8 cellular contexts compared by ENCODE assay signal in genomic region chr10:45000764-45001381, GRCh38. TPM values are rescaled to one million over a fixed set of nuclear protein-coding genes. Genes with fewer than 3 reads are reported as not detected.
DNase-seq lines count a peak whose midpoint lies in the region; ATAC-seq, FAIRE-seq and TF ChIP-seq lines count a peak whose summit lies in the region.

Gene ZNF22 (plus strand): TSS chr10:45000923. CDS start chr10:45003369, 2,446 bp downstream.

- 1% methylated on average over 51 to 65 of the region's 79 CpGs for WGBS in testis, 2 donors

- intact Hi-C loops in testis (cut with DNase I; ENCODE audit: low total_unique reads): no loop called here

- H3K4me1 ChIP-seq in testis: peaks cover 35% of the 10 kb centered on the region

- TF ChIP-seq POLR2A in testis (IDR thresholded peaks at IDR 0.05): peak; percentile 29

- no peak for FAIRE-seq in frontal cortex (lab: Jason Lieb, UNC)

- peak within 1 kb of the TSS; percentile 62 to 64 for H3K4me3 ChIP-seq in testis

- no peaks in the 10 kb centered on the region for H3K27me3 ChIP-seq in testis

- H3K9me3 ChIP-seq in testis: no peaks in the 10 kb centered on the region

- peak within 1 kb of the TSS; percentile 82 to 93 for H3K27ac ChIP-seq in testis

- no peaks in the 10 kb centered on the region for H3K36me3 ChIP-seq in testis (ENCODE audit: low read depth, missing control alignments)

- TF ChIP-seq CTCF in testis (IDR thresholded peaks at IDR 0.05): no peak

- peak; percentile 69 for DNase-seq in COLO668 (lab: John Stamatoyannopoulos, UW; ENCODE audit: unreplicated experiment)
- DNase-seq in RPMI8226: peak; percentile 65
- peak; percentile 43 for DNase-seq in activated gamma-delta T cell (lab: John Stamatoyannopoulos, UW)
- peak; percentile 76 to 83 for DNase-seq in frontal cortex (ENCODE audit: low spot score in 2 of 2)
- DNase-seq in nucleus accumbens (lab: John Stamatoyannopoulos, UW): peak in 42 of 56 donors; percentile 39 to 84 (median 63)
- DNase-seq in testis: peak; percentile 75

- ATAC-seq in GM19395 (IDR thresholded peaks at IDR 0.05; ENCODE audit: unreplicated experiment) (peak; percentile 69), HG03521 (IDR thresholded peaks at IDR 0.05; ENCODE audit: unreplicated experiment) (peak; percentile 67)

RNA-seq across cellular contexts. Expression of gene ZNF22, which starts in this region (rescaled TPM):
- total RNA-seq in frontal cortex (46.9 TPM), testis (10 to 100 TPM; 12.6 TPM)
- 12.6 TPM for polyA plus RNA-seq in testis (ENCODE audit: insufficient read depth, low read depth, low replicate concordance)

Comparison
In these comparisons a context has a peak if more than half of its experiments do, and no peak if none do; other contexts are left out.
1. Peak in every context shown above with its lines: DNase-seq, ATAC-seq, H3K4me3 ChIP-seq and H3K27ac ChIP-seq.